Comparison of ENCODE assay signal across 19 cellular contexts in genomic region chr6:109722564-109723254, GRCh38.
"Had no signal": no experiment of that assay in that cellular context is flagged by ENCODE, and none has a peak within 500 bp of the region (broad histone marks: within the 10 kb centered on the region; RNA-seq: fewer than 3 reads in every experiment).

No MANE protein-coding gene starts in this region.

- H3K4me3 ChIP-seq: esophagus squamous epithelium, lung, prostate gland had no signal

- H3K27me3 Mint-ChIP-seq: activated CD4-positive, alpha-beta memory T cell treated with anti-CD3 and anti-CD28 coated beads, Interleukin-2, amount 10 ng/mL, durations not matched to agents 7 days and 5 days; activated T-helper 17 cell treated with anti-CD3 and anti-CD28 coated beads, Interleukin-2, amount 50 U/mL, for 72 hours; dendritic cell treated with granulocyte-macrophage colony-stimulating factor and Interleukin-4, amounts not matched to agents 40 ng/mL and 50 ng/mL, for 4 days; type B pancreatic cell had no signal

- H3K9me3 Mint-ChIP-seq: activated T-helper 17 cell treated with anti-CD3 and anti-CD28 coated beads, Interleukin-2, amount 50 U/mL, for 72 hours; type B pancreatic cell had no signal

- DNase-seq: activated CD4-positive, alpha-beta memory T cell treated with anti-CD3 and anti-CD28 coated beads, Interleukin-2, amount 10 ng/mL, durations not matched to agents 7 days and 5 days; activated CD4-positive, alpha-beta T cell treated with anti-CD3 and anti-CD28 coated beads for 48 hours; activated CD4-positive, CD25-positive, alpha-beta regulatory T cell; activated naive CD4-positive, alpha-beta T cell treated with Interleukin-2 at 50 U/mL for 16 hours; activated T-cell treated with anti-CD3 and anti-CD28 coated beads, Interleukin-2, amount 50 U/mL, for 1 hour; effector CD8-positive, alpha-beta T cell; esophagus squamous epithelium; glutamatergic neuron; hippocampal formation; nephron progenitor cell; right cardiac atrium; stimulated activated naive CD8-positive, alpha-beta T cell treated with anti-CD3 and anti-CD28 coated beads, Interleukin-15, Interleukin-2, amounts not matched to agents 100 U/mL and 50 U/mL, for 24 hours; substantia nigra; T1000 had no signal

- H3K27ac Mint-ChIP-seq: activated CD4-positive, alpha-beta memory T cell treated with anti-CD3 and anti-CD28 coated beads, Interleukin-2, amount 10 ng/mL, durations not matched to agents 7 days and 5 days; activated T-helper 17 cell treated with anti-CD3 and anti-CD28 coated beads, Interleukin-2, amount 50 U/mL, for 72 hours; dendritic cell treated with granulocyte-macrophage colony-stimulating factor and Interleukin-4, amounts not matched to agents 40 ng/mL and 50 ng/mL, for 4 days; nephron progenitor cell; type B pancreatic cell had no signal

- H3K4me3 Mint-ChIP-seq: activated CD4-positive, alpha-beta memory T cell treated with anti-CD3 and anti-CD28 coated beads, Interleukin-2, amount 10 ng/mL, durations not matched to agents 7 days and 5 days; activated T-helper 17 cell treated with anti-CD3 and anti-CD28 coated beads, Interleukin-2, amount 50 U/mL, for 72 hours; dendritic cell treated with granulocyte-macrophage colony-stimulating factor and Interleukin-4, amounts not matched to agents 40 ng/mL and 50 ng/mL, for 4 days; nephron progenitor cell; type B pancreatic cell had no signal

- H3K4me1 Mint-ChIP-seq: activated CD4-positive, alpha-beta memory T cell treated with anti-CD3 and anti-CD28 coated beads, Interleukin-2, amount 10 ng/mL, durations not matched to agents 7 days and 5 days; activated T-helper 17 cell treated with anti-CD3 and anti-CD28 coated beads, Interleukin-2, amount 50 U/mL, for 72 hours; nephron progenitor cell had no signal
